17 cellular contexts compared by ENCODE assay signal in genomic region chr2:151810506-151810905, GRCh38. TPM values are rescaled to one million over a fixed set of nuclear protein-coding genes. Genes with fewer than 3 reads are reported as not detected.
DNase-seq lines count a peak whose midpoint lies in the region; ATAC-seq, FAIRE-seq and TF ChIP-seq lines count a peak whose summit lies in the region.
"Had no signal": no experiment of that assay in that cellular context is flagged by ENCODE, and none has a peak within 500 bp of the region (broad histone marks: within the 10 kb centered on the region; RNA-seq: fewer than 3 reads in every experiment).

No MANE protein-coding gene starts in this region.

- CTCF ChIA-PET in activated naive CD4-positive, alpha-beta T cell treated with anti-CD3 and anti-CD28 coated beads for 36 hours (lab: Charles Lee) = interaction anchor here (0.6 kb wide), 1 partner anchor 87 kb away, joined by 4 read pairs; no protein-coding TSS in a partner anchor
- CTCF ChIA-PET in CD4-positive, alpha-beta memory T cell (lab: Charles Lee; ENCODE audit: partially characterized antibody) = no interaction called here

- peaks cover 13% of the 10 kb centered on the region for H3K4me1 Mint-ChIP-seq in activated naive CD4-positive, alpha-beta T cell treated with anti-CD3 and anti-CD28 coated beads, Interleukin-2, amount 50 U/mL, for 24 hours
- peaks cover 2% of the 10 kb centered on the region for H3K4me1 Mint-ChIP-seq in activated naive CD4-positive, alpha-beta T cell treated with anti-CD3 and anti-CD28 coated beads for 36 hours (ENCODE audit: low read depth)
- H3K4me1 Mint-ChIP-seq in CD4-positive, alpha-beta memory T cell = peaks cover 4 to 9% (median 6%) of the 10 kb centered on the region in 4 donors
- H3K4me1 Mint-ChIP-seq in T-helper 17 cell = peaks cover 6% of the 10 kb centered on the region
- no peaks in the 10 kb centered on the region for H3K4me1 Mint-ChIP-seq in glutamatergic neuron (ENCODE audit: low read depth, unreplicated experiment)
- H3K4me1 Mint-ChIP-seq: GM23338 had no signal

- H3K27ac ChIP-seq in CD4-positive, alpha-beta memory T cell (ENCODE audit: low read depth, low read length) = no peak overlapping the region
- peak overlapping the region in 1 of 2 donors; percentile 20 for H3K27ac ChIP-seq in small intestine (ENCODE audit: low read depth in 1 of 2, low read length in 1 of 2)
- H3K27ac ChIP-seq: 22Rv1, HL-60 had no signal

- TF ChIP-seq CTCF in glutamatergic neuron (IDR thresholded peaks at IDR 0.05; ENCODE audit: partially characterized antibody, unreplicated experiment) = no peak

- no peak overlapping the region for H3K4me3 ChIP-seq in CD4-positive, alpha-beta memory T cell (ENCODE audit: low read length in 2 of 2)
- H3K4me3 ChIP-seq in small intestine (ENCODE audit: low read depth in 1 of 2, low read length in 2 of 2) = no peak overlapping the region
- H3K4me3 ChIP-seq: GM23338 had no signal

- intact Hi-C loops in activated naive CD4-positive, alpha-beta T cell treated with anti-CD3 and anti-CD28 coated beads for 36 hours (cut with micrococcal nuclease) = no loop called here
- intact Hi-C loops in CD4-positive, alpha-beta memory T cell (cut with micrococcal nuclease) = no loop called here

- no peaks in the 10 kb centered on the region for H3K9me3 ChIP-seq in CD4-positive, alpha-beta memory T cell (ENCODE audit: control insufficient read depth in 1 of 2, low read length in 2 of 2)
- H3K9me3 ChIP-seq in T-helper 17 cell (ENCODE audit: control insufficient read depth, low read length, poor library complexity, severe bottlenecking) (no peaks in the 10 kb centered on the region), small intestine (ENCODE audit: control insufficient read depth, low read depth) (no peaks in the 10 kb centered on the region)

- no peak overlapping the region for H3K4me3 Mint-ChIP-seq in activated naive CD4-positive, alpha-beta T cell treated with anti-CD3 and anti-CD28 coated beads, Interleukin-2, amount 50 U/mL, for 24 hours
- H3K4me3 Mint-ChIP-seq in activated naive CD4-positive, alpha-beta T cell treated with anti-CD3 and anti-CD28 coated beads for 36 hours = no peak overlapping the region
- no peak overlapping the region for H3K4me3 Mint-ChIP-seq in CD4-positive, alpha-beta memory T cell
- H3K4me3 Mint-ChIP-seq in T-helper 17 cell (no peak overlapping the region), glutamatergic neuron (ENCODE audit: unreplicated experiment) (no peak overlapping the region)
- H3K4me3 Mint-ChIP-seq: CD4-positive, alpha-beta T cell; GM23338 had no signal

- H3K4me1 ChIP-seq in CD4-positive, alpha-beta memory T cell (ENCODE audit: insufficient read depth, low read length) = peaks cover 14% of the 10 kb centered on the region
- no peaks in the 10 kb centered on the region for H3K4me1 ChIP-seq in small intestine (ENCODE audit: control insufficient read depth in 2 of 2, insufficient read depth in 1 of 2, low read depth in 1 of 2, low read length in 1 of 2)

- POLR2A ChIA-PET in CD4-positive, alpha-beta memory T cell (lab: Charles Lee; ENCODE audit: partially characterized antibody) = no interaction called here

- H3K36me3 ChIP-seq in CD4-positive, alpha-beta memory T cell (ENCODE audit: insufficient read depth, low read length) = peaks cover 21% of the 10 kb centered on the region
- H3K36me3 ChIP-seq in small intestine (ENCODE audit: control insufficient read depth in 2 of 2, insufficient read depth in 2 of 2, low read length in 2 of 2) = peaks cover 2 to 8% of the 10 kb centered on the region in 2 donors

- no peak for DNase-seq in activated naive CD4-positive, alpha-beta T cell treated with anti-CD3 and anti-CD28 coated beads for 36 hours
- no peak for DNase-seq in CD4-positive, alpha-beta memory T cell
- DNase-seq in T-helper 17 cell (no peak), small intestine (peak; percentile 53), glutamatergic neuron (no peak), C1 segment of cervical spinal cord (lab: John Stamatoyannopoulos, UW) (no peak)
- DNase-seq: CD4-positive, alpha-beta T cell; COR-L47; DND-41; GDM1; H7; KBM-7 had no signal

- FAIRE-seq in small intestine (lab: Jason Lieb, UNC) = no peak
- FAIRE-seq: GM12892 had no signal

- H3K36me3 Mint-ChIP-seq in activated naive CD4-positive, alpha-beta T cell treated with anti-CD3 and anti-CD28 coated beads, Interleukin-2, amount 50 U/mL, for 24 hours = peaks cover 25% of the 10 kb centered on the region
- peaks cover 26% of the 10 kb centered on the region for H3K36me3 Mint-ChIP-seq in activated naive CD4-positive, alpha-beta T cell treated with anti-CD3 and anti-CD28 coated beads for 36 hours (ENCODE audit: low read depth)
- peaks cover 33 to 39% of the 10 kb centered on the region in 2 donors for H3K36me3 Mint-ChIP-seq in CD4-positive, alpha-beta memory T cell
- H3K36me3 Mint-ChIP-seq in T-helper 17 cell (ENCODE audit: low read depth) (peaks cover 7% of the 10 kb centered on the region), glutamatergic neuron (ENCODE audit: unreplicated experiment) (peaks cover 4% of the 10 kb centered on the region)

- H3K27ac Mint-ChIP-seq in activated naive CD4-positive, alpha-beta T cell treated with anti-CD3 and anti-CD28 coated beads, Interleukin-2, amount 50 U/mL, for 24 hours = peak overlapping the region; percentile 59
- no peak overlapping the region for H3K27ac Mint-ChIP-seq in activated naive CD4-positive, alpha-beta T cell treated with anti-CD3 and anti-CD28 coated beads for 36 hours
- H3K27ac Mint-ChIP-seq in CD4-positive, alpha-beta memory T cell = peak overlapping the region in 6 of 7 donors; percentile 3 to 88 (median 60)
- H3K27ac Mint-ChIP-seq in T-helper 17 cell (peak overlapping the region; percentile 29), glutamatergic neuron (ENCODE audit: unreplicated experiment) (no peak overlapping the region)
- H3K27ac Mint-ChIP-seq: CD4-positive, alpha-beta T cell; GM23338 had no signal

- no peak for ATAC-seq in T-helper 17 cell
- ATAC-seq: GM23338 had no signal

- H3K9me3 Mint-ChIP-seq in activated naive CD4-positive, alpha-beta T cell treated with anti-CD3 and anti-CD28 coated beads, Interleukin-2, amount 50 U/mL, for 24 hours = no peaks in the 10 kb centered on the region
- H3K9me3 Mint-ChIP-seq in activated naive CD4-positive, alpha-beta T cell treated with anti-CD3 and anti-CD28 coated beads for 36 hours = peaks cover 1% of the 10 kb centered on the region
- peaks cover 0 to 6% (median 0%) of the 10 kb centered on the region in 8 donors for H3K9me3 Mint-ChIP-seq in CD4-positive, alpha-beta memory T cell
- H3K9me3 Mint-ChIP-seq in glutamatergic neuron (ENCODE audit: unreplicated experiment) = no peaks in the 10 kb centered on the region
- H3K9me3 Mint-ChIP-seq: CD4-positive, alpha-beta T cell; GM23338 had no signal

- H3K27me3 ChIP-seq in CD4-positive, alpha-beta memory T cell (ENCODE audit: insufficient read depth, low read length) = no peaks in the 10 kb centered on the region
- H3K27me3 ChIP-seq in small intestine (ENCODE audit: control insufficient read depth in 2 of 2, insufficient read depth in 2 of 2, low read length in 2 of 2) = no peaks in the 10 kb centered on the region

- no peaks in the 10 kb centered on the region for H3K27me3 Mint-ChIP-seq in activated naive CD4-positive, alpha-beta T cell treated with anti-CD3 and anti-CD28 coated beads, Interleukin-2, amount 50 U/mL, for 24 hours
- no peaks in the 10 kb centered on the region for H3K27me3 Mint-ChIP-seq in activated naive CD4-positive, alpha-beta T cell treated with anti-CD3 and anti-CD28 coated beads for 36 hours (ENCODE audit: low read depth)
- H3K27me3 Mint-ChIP-seq in CD4-positive, alpha-beta memory T cell = no peaks in the 10 kb centered on the region
- H3K27me3 Mint-ChIP-seq in T-helper 17 cell = no peaks in the 10 kb centered on the region
- H3K27me3 Mint-ChIP-seq in glutamatergic neuron (ENCODE audit: unreplicated experiment) = no peaks in the 10 kb centered on the region
- H3K27me3 Mint-ChIP-seq: CD4-positive, alpha-beta T cell had no signal

- 19 to 69% (median 57%) methylated on average over 1 of the region's 1 CpG for WGBS in small intestine, 3 donors

RNA-seq across cellular contexts. Expression of gene ARL5A, which starts 17.7 kb away (rescaled TPM):
- 10 to 100 TPM; 40.6 to 43.7 TPM for total RNA-seq in activated naive CD4-positive, alpha-beta T cell treated with anti-CD3 and anti-CD28 coated beads for 36 hours
- 10 to 100 TPM; 40.9 to 41.6 TPM for total RNA-seq in CD4-positive, alpha-beta memory T cell
- 10 to 100 TPM; 61.0 to 64.0 TPM for polyA plus RNA-seq in CD4-positive, alpha-beta memory T cell
- total RNA-seq in T-helper 17 cell = 10 to 100 TPM; 27.6 to 30.1 TPM
- 10 to 100 TPM; 14.9 to 34.0 (median 25.7) TPM for polyA plus RNA-seq in small intestine
- 30.3 TPM for total RNA-seq in glutamatergic neuron (ENCODE audit: unreplicated experiment)

Comparison
In these comparisons a context has a peak if more than half of its experiments do, and no peak if none do; other contexts are left out.
1. H3K27ac Mint-ChIP-seq: peak in activated naive CD4-positive, alpha-beta T cell treated with anti-CD3 and anti-CD28 coated beads, Interleukin-2, amount 50 U/mL, for 24 hours (single experiment), CD4-positive, alpha-beta memory T cell (6 of 7) and T-helper 17 cell (single experiment); none in activated naive CD4-positive, alpha-beta T cell treated with anti-CD3 and anti-CD28 coated beads for 36 hours (single experiment) and glutamatergic neuron (single experiment).